2 cellular contexts compared by ENCODE assay signal in genomic region chr15:62833671-62834070, GRCh38.
TF ChIP-seq lines count a peak whose summit lies in the region.

No MANE protein-coding gene starts in this region.

TF ChIP-seq in GM23338, 12 proteins besides CTCF, POLR2A, EP300 and RAD21 (continued from another document):
- TF ChIP-seq ZNF462 (CRISPR knock-in tag; IDR thresholded peaks at IDR 0.05) (no peak), ETS1 (IDR thresholded peaks at IDR 0.05) (no peak), ZNF331 (CRISPR knock-in tag; IDR thresholded peaks at IDR 0.05; ENCODE audit: low read depth) (no peak), STAT1 (IDR thresholded peaks at IDR 0.05; ENCODE audit: unreplicated experiment) (no peak), ZNF114 (CRISPR knock-in tag; IDR thresholded peaks at IDR 0.05) (no peak)

TF ChIP-seq in H1, 55 proteins besides CTCF, POLR2A, EP300 and RAD21 (continued from another document):
- TF ChIP-seq USF2 (IDR thresholded peaks at IDR 0.05; ENCODE audit: low read length) (no peak), RBBP5 (IDR thresholded peaks at IDR 0.05; ENCODE audit: borderline replicate concordance, low read depth, low read length) (no peak), EZH2 (IDR thresholded peaks at IDR 0.05; ENCODE audit: low read depth, low read length, severe bottlenecking) (no peak), SIRT6 (IDR thresholded peaks at IDR 0.05; ENCODE audit: low read length) (no peak)
TF ChIP-seq in H1: peak in this region for 1.
